In genomic region chr3:84960581-84960980, GRCh38 we compare ENCODE assay signal across 15 cellular contexts. TPM values are rescaled to one million over a fixed set of nuclear protein-coding genes. Genes with fewer than 3 reads are reported as not detected.
A peak's percentile ranks its signal among the peaks of the same experiment; 100 is the strongest.
DNase-seq lines count a peak whose midpoint lies in the region; ATAC-seq and TF ChIP-seq lines count a peak whose summit lies in the region.
"Had no signal": no experiment of that assay in that cellular context is flagged by ENCODE, and none has a peak within 500 bp of the region (broad histone marks: within the 10 kb centered on the region; RNA-seq: fewer than 3 reads in every experiment).

No MANE protein-coding gene starts in this region.

- H3K36me3 Mint-ChIP-seq in activated CD8-positive, alpha-beta memory T cell treated with anti-CD3 and anti-CD28 coated beads, Interleukin-2, amount 10 ng/mL, durations not matched to agents 7 days and 5 days, result no peaks in the 10 kb centered on the region
- no peaks in the 10 kb centered on the region for H3K36me3 Mint-ChIP-seq in activated T-helper 17 cell treated with anti-CD3 and anti-CD28 coated beads, Interleukin-2, amount 50 U/mL, for 72 hours (ENCODE audit: low read depth)

- peak overlapping the region; percentile 1 for H3K4me3 ChIP-seq in mesendoderm (ENCODE audit: low read length)
- H3K4me3 ChIP-seq: lung, upper lobe of right lung had no signal

- peaks cover 27% of the 10 kb centered on the region for H3K27me3 Mint-ChIP-seq in activated CD8-positive, alpha-beta memory T cell treated with anti-CD3 and anti-CD28 coated beads, Interleukin-2, amount 10 ng/mL, durations not matched to agents 7 days and 5 days
- peaks cover 33% of the 10 kb centered on the region for H3K27me3 Mint-ChIP-seq in activated T-helper 17 cell treated with anti-CD3 and anti-CD28 coated beads, Interleukin-2, amount 50 U/mL, for 72 hours

- no peak for DNase-seq in activated CD8-positive, alpha-beta memory T cell treated with anti-CD3 and anti-CD28 coated beads, Interleukin-2, amount 10 ng/mL, durations not matched to agents 7 days and 5 days
- DNase-seq in activated CD8-positive, alpha-beta memory T cell treated with anti-CD3 and anti-CD28 coated beads, Interleukin-2, amount 50 U/mL, for 48 hours, result no peak
- DNase-seq in mesendoderm, result no peak
- peak in 4 of 49 donors; percentile 6 to 20 (median 16) for DNase-seq in substantia nigra (lab: John Stamatoyannopoulos, UW)
- no peak for DNase-seq in stimulated activated CD4-positive, alpha-beta T cell treated with anti-CD3 and anti-CD28 coated beads, Interleukin-4, amount 100 ng/mL, for 24 hours
- DNase-seq in NCI-H2171 (lab: John Stamatoyannopoulos, UW), result no peak
- no peak for DNase-seq in foreskin keratinocyte
- DNase-seq: activated naive CD4-positive, alpha-beta T cell treated with anti-CD3 and anti-CD28 coated beads for 36 hours; HFFc6; upper lobe of right lung had no signal

- H3K4ac ChIP-seq in mesendoderm (ENCODE audit: low read depth, low read length), result no peak overlapping the region

- H4K5ac ChIP-seq in mesendoderm (ENCODE audit: low read length), result no peak overlapping the region

- TF ChIP-seq CTCF in foreskin keratinocyte (conservative IDR thresholded peaks at IDR 0.05), result no peak

- no CpG with 5 or more reads among the region's 12 CpGs for WGBS in mesendoderm (ENCODE audit: extremely low coverage, insufficient coverage, low lambda C conversion rate)

- CTCF ChIA-PET in activated CD8-positive, alpha-beta memory T cell treated with anti-CD3 and anti-CD28 coated beads, Interleukin-2, amount 10 ng/mL, durations not matched to agents 7 days and 5 days (lab: Charles Lee), result no interaction called here

- H3K4me1 ChIP-seq in mesendoderm (ENCODE audit: control insufficient read depth, low read depth, low read length) (no peaks in the 10 kb centered on the region), foreskin keratinocyte (no peaks in the 10 kb centered on the region)

- no peak overlapping the region for H3K4me3 Mint-ChIP-seq in activated CD8-positive, alpha-beta memory T cell treated with anti-CD3 and anti-CD28 coated beads, Interleukin-2, amount 10 ng/mL, durations not matched to agents 7 days and 5 days
- H3K4me3 Mint-ChIP-seq in activated T-helper 17 cell treated with anti-CD3 and anti-CD28 coated beads, Interleukin-2, amount 50 U/mL, for 72 hours, result peak overlapping the region; percentile 73
- H3K4me3 Mint-ChIP-seq: HFFc6 had no signal

- H3K27me3 ChIP-seq in mesendoderm (ENCODE audit: insufficient read depth, low read length, poor library complexity) (no peaks in the 10 kb centered on the region), foreskin keratinocyte (peaks cover 29% of the 10 kb centered on the region)

- H3K18ac ChIP-seq in mesendoderm (ENCODE audit: low read length), result no peak overlapping the region

- H3K27ac Mint-ChIP-seq in activated CD8-positive, alpha-beta memory T cell treated with anti-CD3 and anti-CD28 coated beads, Interleukin-2, amount 10 ng/mL, durations not matched to agents 7 days and 5 days, result peak overlapping the region; percentile 20
- no peak overlapping the region for H3K27ac Mint-ChIP-seq in activated T-helper 17 cell treated with anti-CD3 and anti-CD28 coated beads, Interleukin-2, amount 50 U/mL, for 72 hours
- H3K27ac Mint-ChIP-seq: activated naive CD4-positive, alpha-beta T cell treated with anti-CD3 and anti-CD28 coated beads for 36 hours; HFFc6 had no signal

- H3K79me2 ChIP-seq in mesendoderm (ENCODE audit: control insufficient read depth, insufficient read depth, low read length), result no peaks in the 10 kb centered on the region

- H3K23ac ChIP-seq in mesendoderm (ENCODE audit: low read length), result no peak overlapping the region

- H3K36me3 ChIP-seq in mesendoderm (ENCODE audit: control insufficient read depth, insufficient read depth, low read length), result no peaks in the 10 kb centered on the region
- H3K36me3 ChIP-seq: upper lobe of right lung had no signal

- H3K9ac ChIP-seq in mesendoderm (ENCODE audit: low read length), result peak overlapping the region; percentile 9

- no peaks in the 10 kb centered on the region for H3K79me1 ChIP-seq in mesendoderm (ENCODE audit: low read length)

- peak overlapping the region; percentile 46 for H3K56ac ChIP-seq in mesendoderm (ENCODE audit: low read length)

- peak overlapping the region; percentile 60 for H3K4me2 ChIP-seq in mesendoderm (ENCODE audit: low read length)

- no peak overlapping the region for H4K8ac ChIP-seq in mesendoderm (ENCODE audit: low read depth, low read length)

- no peak overlapping the region for H3K27ac ChIP-seq in mesendoderm (ENCODE audit: low read depth, low read length)
- peak overlapping the region; percentile 67 for H3K27ac ChIP-seq in substantia nigra (ENCODE audit: low read depth, low read length, poor library complexity, severe bottlenecking)
- H3K27ac ChIP-seq in foreskin keratinocyte, result no peak overlapping the region
- H3K27ac ChIP-seq: upper lobe of right lung had no signal

- no peak overlapping the region for H2BK5ac ChIP-seq in mesendoderm (ENCODE audit: low read length)

- H2BK120ac ChIP-seq in mesendoderm (ENCODE audit: low read depth, low read length), result no peak overlapping the region

- no peak overlapping the region for H2BK15ac ChIP-seq in mesendoderm (replicated peaks; ENCODE audit: low read depth)

- no peak for ATAC-seq in activated CD8-positive, alpha-beta memory T cell treated with anti-CD3 and anti-CD28 coated beads, Interleukin-2, amount 10 ng/mL, durations not matched to agents 7 days and 5 days
- no peak for ATAC-seq in activated T-helper 17 cell treated with anti-CD3 and anti-CD28 coated beads, Interleukin-2, amount 50 U/mL, for 72 hours (replicated peaks)
- ATAC-seq in foreskin keratinocyte, result no peak
- ATAC-seq: upper lobe of right lung had no signal

- no peaks in the 10 kb centered on the region for H3K9me3 Mint-ChIP-seq in activated CD8-positive, alpha-beta memory T cell treated with anti-CD3 and anti-CD28 coated beads, Interleukin-2, amount 10 ng/mL, durations not matched to agents 7 days and 5 days (ENCODE audit: low read depth)
- H3K9me3 Mint-ChIP-seq in activated T-helper 17 cell treated with anti-CD3 and anti-CD28 coated beads, Interleukin-2, amount 50 U/mL, for 72 hours, result no peaks in the 10 kb centered on the region
- H3K9me3 Mint-ChIP-seq: activated naive CD4-positive, alpha-beta T cell treated with anti-CD3 and anti-CD28 coated beads for 36 hours; HFFc6 had no signal

- no peaks in the 10 kb centered on the region for H3K4me1 Mint-ChIP-seq in activated CD8-positive, alpha-beta memory T cell treated with anti-CD3 and anti-CD28 coated beads, Interleukin-2, amount 10 ng/mL, durations not matched to agents 7 days and 5 days
- peaks cover 11% of the 10 kb centered on the region for H3K4me1 Mint-ChIP-seq in activated T-helper 17 cell treated with anti-CD3 and anti-CD28 coated beads, Interleukin-2, amount 50 U/mL, for 72 hours

- H2AK5ac ChIP-seq in mesendoderm (ENCODE audit: low read length), result no peak overlapping the region

RNA-seq across cellular contexts. Expression of gene CADM2, which starts 1.8 kb away (rescaled TPM):
- total RNA-seq in activated CD8-positive, alpha-beta memory T cell treated with anti-CD3 and anti-CD28 coated beads, Interleukin-2, amount 10 ng/mL, durations not matched to agents 7 days and 5 days, result under 1 TPM; 0.30 to 0.58 TPM
- total RNA-seq in activated T-helper 17 cell treated with anti-CD3 and anti-CD28 coated beads, Interleukin-2, amount 50 U/mL, for 72 hours, result not detected
- 3.9 TPM for polyA plus RNA-seq in mesendoderm (2013, experiment 1 of 2)
- 3.4 TPM for polyA plus RNA-seq in mesendoderm (2013, experiment 2 of 2)
- total RNA-seq in foreskin keratinocyte, result not detected in 2 replicates
- 0.10 TPM in 1 of 2 replicates, not detected in the other for polyA plus RNA-seq in foreskin keratinocyte
- total RNA-seq: activated naive CD4-positive, alpha-beta T cell treated with anti-CD3 and anti-CD28 coated beads for 36 hours; endothelial cell of umbilical vein; HFFc6; MCF 10A; osteoblast had no signal
- polyA plus RNA-seq: endothelial cell of umbilical vein had no signal
